In genomic region chr17:50110591-50111349, GRCh38 we compare ENCODE assay signal across 11 cellular contexts. TPM values are rescaled to one million over a fixed set of nuclear protein-coding genes. Genes with fewer than 3 reads are reported as not detected.
DNase-seq lines count a peak whose midpoint lies in the region; ATAC-seq and TF ChIP-seq lines count a peak whose summit lies in the region.
"Had no signal": no experiment of that assay in that cellular context is flagged by ENCODE, and none has a peak within 500 bp of the region (broad histone marks: within the 10 kb centered on the region; RNA-seq: fewer than 3 reads in every experiment).

No MANE protein-coding gene starts in this region.

- H4K91ac ChIP-seq in neuronal stem cell (ENCODE audit: low read depth, low read length, poor library complexity) = no peak overlapping the region

- H3K4me1 ChIP-seq in adrenal gland (replicated peaks in 1 of 2) = peaks cover 26 to 48% of the 10 kb centered on the region in 2 donors
- H3K4me1 ChIP-seq in heart left ventricle = peaks cover 6 to 65% (median 32%) of the 10 kb centered on the region in 12 donors
- peaks cover 18 to 21% of the 10 kb centered on the region in 2 donors for H3K4me1 ChIP-seq in neuronal stem cell (ENCODE audit: control insufficient read depth in 2 of 2, insufficient read depth in 1 of 2, low read depth in 1 of 2, low read length in 2 of 2)
- peaks cover 5% of the 10 kb centered on the region for H3K4me1 ChIP-seq in upper lobe of right lung

- peak overlapping the region; percentile 34 for H2AK5ac ChIP-seq in neuronal stem cell (ENCODE audit: low read depth, low read length)

- H3K36me3 ChIP-seq in adrenal gland (replicated peaks in 1 of 2) = peaks cover 0 to 36% of the 10 kb centered on the region in 2 donors
- peaks cover 0 to 51% (median 42%) of the 10 kb centered on the region in 9 donors for H3K36me3 ChIP-seq in heart left ventricle
- peaks cover 18 to 47% of the 10 kb centered on the region in 2 donors for H3K36me3 ChIP-seq in neuronal stem cell (replicated peaks in 1 of 2; ENCODE audit: control insufficient read depth in 2 of 2, insufficient read depth in 2 of 2, low read length in 2 of 2)
- H3K36me3 ChIP-seq in upper lobe of right lung = peaks cover 15% of the 10 kb centered on the region

- TF ChIP-seq POLR2A in adrenal gland (IDR thresholded peaks at IDR 0.05) = peak in 1 of 2 donors; percentile 86
- peak in 1 of 2 donors; percentile 53 for TF ChIP-seq POLR2A in heart left ventricle (IDR thresholded peaks at IDR 0.05)

- no peak overlapping the region for H3K4me3 ChIP-seq in adrenal gland
- H3K4me3 ChIP-seq in heart left ventricle = no peak overlapping the region
- no peak overlapping the region for H3K4me3 ChIP-seq in neuronal stem cell (ENCODE audit: low read length in 2 of 2)
- H3K4me3 ChIP-seq in upper lobe of right lung = no peak overlapping the region

- H3K27ac ChIP-seq in adrenal gland (peak overlapping the region; percentile 91 to 98 (median 97)), heart left ventricle (peak overlapping the region; percentile 85 to 99 (median 95)), neuronal stem cell (replicated peaks; ENCODE audit: low read length) (peak overlapping the region; percentile 18), upper lobe of right lung (peak overlapping the region; percentile 71)

- peaks cover 9% of the 10 kb centered on the region for H3K4me1 Mint-ChIP-seq in activated T-helper 1 cell treated with anti-CD3 and anti-CD28 coated beads, Interleukin-12 subunit alpha, Interleukin-12 subunit beta, Interleukin-2, Interleukin-4 antibody, amounts not matched to agents 30 ng/mL and 10 ng/mL and 1 ng/mL, durations not matched to agents 14 hours and 24 hours and 36 hours (ENCODE audit: low read depth)

- TF ChIP-seq CTCF in adrenal gland (IDR thresholded peaks at IDR 0.05) (no peak), heart left ventricle (IDR thresholded peaks at IDR 0.05) (no peak), upper lobe of right lung (IDR thresholded peaks at IDR 0.05) (no peak)

- no peaks in the 10 kb centered on the region for H3K9me3 ChIP-seq in adrenal gland (replicated peaks in 1 of 3)
- no peaks in the 10 kb centered on the region for H3K9me3 ChIP-seq in heart left ventricle
- no peaks in the 10 kb centered on the region for H3K9me3 ChIP-seq in neuronal stem cell (replicated peaks in 1 of 2; ENCODE audit: control insufficient read depth in 2 of 2, insufficient read depth in 1 of 2, low read depth in 1 of 2, low read length in 2 of 2)
- no peaks in the 10 kb centered on the region for H3K9me3 ChIP-seq in upper lobe of right lung

- no peaks in the 10 kb centered on the region for H3K9me3 Mint-ChIP-seq in activated T-helper 1 cell treated with anti-CD3 and anti-CD28 coated beads, Interleukin-12 subunit alpha, Interleukin-12 subunit beta, Interleukin-2, Interleukin-4 antibody, amounts not matched to agents 30 ng/mL and 10 ng/mL and 1 ng/mL, durations not matched to agents 14 hours and 24 hours and 36 hours
- H3K9me3 Mint-ChIP-seq: CD4-positive, alpha-beta memory T cell; nephron had no signal

- peak overlapping the region; percentile 95 for H2BK12ac ChIP-seq in neuronal stem cell (ENCODE audit: low read length)

- no peak overlapping the region for H3K4me3 Mint-ChIP-seq in activated T-helper 1 cell treated with anti-CD3 and anti-CD28 coated beads, Interleukin-12 subunit alpha, Interleukin-12 subunit beta, Interleukin-2, Interleukin-4 antibody, amounts not matched to agents 30 ng/mL and 10 ng/mL and 1 ng/mL, durations not matched to agents 14 hours and 24 hours and 36 hours
- H3K4me3 Mint-ChIP-seq: CD4-positive, alpha-beta memory T cell; nephron had no signal

- no peak overlapping the region for H3K27ac Mint-ChIP-seq in activated T-helper 1 cell treated with anti-CD3 and anti-CD28 coated beads, Interleukin-12 subunit alpha, Interleukin-12 subunit beta, Interleukin-2, Interleukin-4 antibody, amounts not matched to agents 30 ng/mL and 10 ng/mL and 1 ng/mL, durations not matched to agents 14 hours and 24 hours and 36 hours
- H3K27ac Mint-ChIP-seq: CD4-positive, alpha-beta memory T cell; nephron had no signal

- no peak overlapping the region for H3K4ac ChIP-seq in neuronal stem cell (ENCODE audit: low read length)

- H3K79me1 ChIP-seq in neuronal stem cell (ENCODE audit: low read depth, low read length) = peaks cover 2% of the 10 kb centered on the region

- peak overlapping the region; percentile 54 for H3K9ac ChIP-seq in neuronal stem cell (ENCODE audit: low read depth, low read length, poor library complexity)

- no peak overlapping the region for H2BK15ac ChIP-seq in neuronal stem cell (ENCODE audit: low read length)

- WGBS in adrenal gland, 4 donors = 35 to 47% (median 41%) methylated on average over 7 to 19 of the region's 19 CpGs
- WGBS in heart left ventricle, 4 donors = 47 to 65% (median 61%) methylated on average over 19 of the region's 19 CpGs
- WGBS in neuronal stem cell (ENCODE audit: extremely low coverage in 2 of 2, insufficient read length in 2 of 2, insufficient replicate concordance in 1 of 2), 2 donors = no CpG with 5 or more reads among the region's 19 CpGs

- peaks cover 13% of the 10 kb centered on the region for H3K27me3 Mint-ChIP-seq in activated T-helper 1 cell treated with anti-CD3 and anti-CD28 coated beads, Interleukin-12 subunit alpha, Interleukin-12 subunit beta, Interleukin-2, Interleukin-4 antibody, amounts not matched to agents 30 ng/mL and 10 ng/mL and 1 ng/mL, durations not matched to agents 14 hours and 24 hours and 36 hours (ENCODE audit: insufficient read depth)

- peaks cover 4% of the 10 kb centered on the region for H3K36me3 Mint-ChIP-seq in activated T-helper 1 cell treated with anti-CD3 and anti-CD28 coated beads, Interleukin-12 subunit alpha, Interleukin-12 subunit beta, Interleukin-2, Interleukin-4 antibody, amounts not matched to agents 30 ng/mL and 10 ng/mL and 1 ng/mL, durations not matched to agents 14 hours and 24 hours and 36 hours (ENCODE audit: low read depth)

- no peak overlapping the region for H3K4me2 ChIP-seq in neuronal stem cell (ENCODE audit: insufficient read depth, low read length, poor library complexity, severe bottlenecking)

- H2BK120ac ChIP-seq in neuronal stem cell (ENCODE audit: low read depth, low read length) = no peak overlapping the region

- peak overlapping the region; percentile 76 for H2BK5ac ChIP-seq in neuronal stem cell (ENCODE audit: low read length)

- DNase-seq in adrenal gland = peak; percentile 87 to 96 (median 95)
- DNase-seq in heart left ventricle = peak; percentile 61 to 92 (median 84)
- no peak for DNase-seq in neuronal stem cell (ENCODE audit: low spot score)
- no peak for DNase-seq in upper lobe of right lung
- DNase-seq in activated T-helper 1 cell treated with anti-CD3 and anti-CD28 coated beads, Interleukin-12 subunit alpha, Interleukin-12 subunit beta, Interleukin-2, Interleukin-4 antibody, amounts not matched to agents 30 ng/mL and 10 ng/mL and 1 ng/mL, durations not matched to agents 14 hours and 24 hours and 36 hours (ENCODE audit: low spot score) = no peak
- no peak for DNase-seq in stimulated activated naive CD4-positive, alpha-beta T cell treated with Interleukin-2 at 50 U/mL for 16 hours (lab: John Stamatoyannopoulos, UW)
- DNase-seq: activated naive CD4-positive, alpha-beta T cell treated with Interleukin-2 at 50 U/mL for 16 hours; CD4-positive, alpha-beta memory T cell; SW 1271 had no signal

- H4K8ac ChIP-seq in neuronal stem cell (ENCODE audit: low read depth, low read length) = no peak overlapping the region

- H3K18ac ChIP-seq in neuronal stem cell (ENCODE audit: low read length) = peak overlapping the region; percentile 78

- peak overlapping the region; percentile 22 for H3K23ac ChIP-seq in neuronal stem cell (ENCODE audit: low read depth, low read length, poor library complexity)

- intact Hi-C loops in adrenal gland (cut with DNase I) = no loop called here
- intact Hi-C loops in heart left ventricle (cut with DNase I) = loop anchor here in 4 of 10 donors (1.0 to 10.0 kb wide), 5 partner anchors 15 to 67 kb away; partner anchors contain the start of genes SGCA (in 2 of the 4) and PDK2 (in 1 of the 4)
- intact Hi-C loops in upper lobe of right lung (cut with DNase I) = loop anchor here (10.0 kb wide), 1 partner anchor 54 kb away; the partner anchor contains the start of gene SGCA
- intact Hi-C loops in activated T-helper 1 cell treated with anti-CD3 and anti-CD28 coated beads, Interleukin-12 subunit alpha, Interleukin-12 subunit beta, Interleukin-2, Interleukin-4 antibody, amounts not matched to agents 30 ng/mL and 10 ng/mL and 1 ng/mL, durations not matched to agents 14 hours and 24 hours and 36 hours (cut with micrococcal nuclease) = no loop called here

- ATAC-seq in heart left ventricle (peak; percentile 49 to 71 (median 68)), upper lobe of right lung (no peak), HG03095 (IDR thresholded peaks at IDR 0.05; ENCODE audit: unreplicated experiment) (no peak)

- H3K27me3 ChIP-seq in adrenal gland (no peaks in the 10 kb centered on the region), heart left ventricle (peaks cover 0 to 5% (median 0%) of the 10 kb centered on the region in 9 donors), neuronal stem cell (ENCODE audit: control insufficient read depth in 3 of 3, insufficient read depth in 3 of 3, low read depth in 1 of 3, low read length in 3 of 3) (no peaks in the 10 kb centered on the region), upper lobe of right lung (peaks cover 3% of the 10 kb centered on the region)

- H3K14ac ChIP-seq in neuronal stem cell (ENCODE audit: low read length) = no peak overlapping the region

- no peak overlapping the region for H2AFZ ChIP-seq in neuronal stem cell (ENCODE audit: low read length)

RNA-seq across cellular contexts. Expression of gene PDK2, which starts 15.6 kb away (rescaled TPM):
- total RNA-seq in adrenal gland = 100 to 1,000 TPM in 7 of 8 donors, 10 to 100 TPM in 1; 98.9 to 225 (median 137) TPM
- 100 to 1,000 TPM in 1 of 3 donors, 10 to 100 TPM in 2; 48.5 to 110 (median 59.7) TPM for polyA plus RNA-seq in adrenal gland
- total RNA-seq in heart left ventricle = 100 to 1,000 TPM; 142 to 490 (median 200) TPM
- polyA plus RNA-seq in heart left ventricle = 100 to 1,000 TPM; 125 to 173 TPM
- 40.5 TPM for polyA plus RNA-seq in neuronal stem cell (2013, experiment 1 of 2)
- 39.2 TPM for polyA plus RNA-seq in neuronal stem cell (2013, experiment 2 of 2)
- total RNA-seq in upper lobe of right lung = 30.2 TPM
- 13.7 and 16.9 TPM in 2 replicates for total RNA-seq in activated T-helper 1 cell treated with anti-CD3 and anti-CD28 coated beads, Interleukin-12 subunit alpha, Interleukin-12 subunit beta, Interleukin-2, Interleukin-4 antibody, amounts not matched to agents 30 ng/mL and 10 ng/mL and 1 ng/mL, durations not matched to agents 14 hours and 24 hours and 36 hours

RNA-seq across cellular contexts. Expression of gene SAMD14, which starts 19.2 kb away (rescaled TPM):
- total RNA-seq in adrenal gland (10 to 100 TPM in 1 of 8 donors, 1 to 10 TPM in 7; 1.3 to 12.6 (median 4.0) TPM), heart left ventricle (1 to 10 TPM in 7 of 9 donors, under 1 TPM in 2; 0.44 to 3.9 (median 1.2) TPM), upper lobe of right lung (21.5 TPM)
- polyA plus RNA-seq in adrenal gland (10 to 100 TPM in 1 of 3 donors, 1 to 10 TPM in 2; 1.1 to 11.0 (median 3.0) TPM), heart left ventricle (1 to 10 TPM in 1 of 2 donors, under 1 TPM in 1; 0.72 to 2.8 TPM)
- 31.6 TPM for polyA plus RNA-seq in neuronal stem cell (2013, experiment 1 of 2)
- 33.4 TPM for polyA plus RNA-seq in neuronal stem cell (2013, experiment 2 of 2)
- total RNA-seq in activated T-helper 1 cell treated with anti-CD3 and anti-CD28 coated beads, Interleukin-12 subunit alpha, Interleukin-12 subunit beta, Interleukin-2, Interleukin-4 antibody, amounts not matched to agents 30 ng/mL and 10 ng/mL and 1 ng/mL, durations not matched to agents 14 hours and 24 hours and 36 hours = 1.6 and 3.6 TPM in 2 replicates

RNA-seq across cellular contexts. Expression of gene PPP1R9B, which starts 39.7 kb away (rescaled TPM):
- total RNA-seq in adrenal gland (10 to 100 TPM; 43.9 to 87.0 (median 62.0) TPM), heart left ventricle (10 to 100 TPM; 17.0 to 55.9 (median 31.3) TPM), upper lobe of right lung (103 TPM)
- polyA plus RNA-seq in adrenal gland (100 to 1,000 TPM in 1 of 3 donors, 10 to 100 TPM in 2; 21.8 to 128 (median 27.2) TPM), heart left ventricle (10 to 100 TPM; 30.4 to 33.4 TPM)
- polyA plus RNA-seq in neuronal stem cell (2013, experiment 1 of 2) = 19.8 TPM
- 19.4 TPM for polyA plus RNA-seq in neuronal stem cell (2013, experiment 2 of 2)
- 97.1 and 101 TPM in 2 replicates for total RNA-seq in activated T-helper 1 cell treated with anti-CD3 and anti-CD28 coated beads, Interleukin-12 subunit alpha, Interleukin-12 subunit beta, Interleukin-2, Interleukin-4 antibody, amounts not matched to agents 30 ng/mL and 10 ng/mL and 1 ng/mL, durations not matched to agents 14 hours and 24 hours and 36 hours

RNA-seq across cellular contexts. Expression of gene ITGA3, which starts 54.9 kb away (rescaled TPM):
- total RNA-seq in adrenal gland = 100 to 1,000 TPM in 7 of 8 donors, 10 to 100 TPM in 1; 31.4 to 206 (median 134) TPM
- 100 to 1,000 TPM in 2 of 3 donors, 10 to 100 TPM in 1; 20.9 to 164 (median 116) TPM for polyA plus RNA-seq in adrenal gland
- total RNA-seq in heart left ventricle = 10 to 100 TPM; 18.4 to 71.2 (median 23.6) TPM
- 10 to 100 TPM; 16.8 to 72.9 TPM for polyA plus RNA-seq in heart left ventricle
- polyA plus RNA-seq in neuronal stem cell (2013, experiment 1 of 2) = 8.3 TPM
- 6.8 TPM for polyA plus RNA-seq in neuronal stem cell (2013, experiment 2 of 2)
- 212 TPM for total RNA-seq in upper lobe of right lung
- total RNA-seq in activated T-helper 1 cell treated with anti-CD3 and anti-CD28 coated beads, Interleukin-12 subunit alpha, Interleukin-12 subunit beta, Interleukin-2, Interleukin-4 antibody, amounts not matched to agents 30 ng/mL and 10 ng/mL and 1 ng/mL, durations not matched to agents 14 hours and 24 hours and 36 hours = 18.0 and 20.6 TPM in 2 replicates

RNA-seq across cellular contexts. Expression of gene SGCA, which starts 55.0 kb away (rescaled TPM):
- total RNA-seq in adrenal gland (1 to 10 TPM in 3 of 8 donors, under 1 TPM in 2, not detected in 3; 0.28 to 3.0 (median 1.2) TPM), heart left ventricle (100 to 1,000 TPM; 110 to 224 (median 151) TPM), upper lobe of right lung (27.8 TPM)
- polyA plus RNA-seq in adrenal gland (1 to 10 TPM in 2 of 3 donors, not detected in 1; 5.2 to 5.5 TPM), heart left ventricle (100 to 1,000 TPM in 1 of 2 donors, 10 to 100 TPM in 1; 96.5 to 225 TPM)
- polyA plus RNA-seq in neuronal stem cell (2013, experiment 1 of 2) = 0.57 TPM
- 0.35 TPM for polyA plus RNA-seq in neuronal stem cell (2013, experiment 2 of 2)
- 0.32 and 0.49 TPM in 2 replicates for total RNA-seq in activated T-helper 1 cell treated with anti-CD3 and anti-CD28 coated beads, Interleukin-12 subunit alpha, Interleukin-12 subunit beta, Interleukin-2, Interleukin-4 antibody, amounts not matched to agents 30 ng/mL and 10 ng/mL and 1 ng/mL, durations not matched to agents 14 hours and 24 hours and 36 hours
- total RNA-seq: CD4-positive, alpha-beta memory T cell had no signal
- polyA plus RNA-seq: CD4-positive, alpha-beta memory T cell had no signal

Comparison
In these comparisons a context has a peak if more than half of its experiments do, and no peak if none do; other contexts are left out.
1. DNase-seq: peak in adrenal gland (7 of 7) and heart left ventricle (5 of 5); none in neuronal stem cell (single experiment), upper lobe of right lung (single experiment), activated T-helper 1 cell treated with anti-CD3 and anti-CD28 coated beads, Interleukin-12 subunit alpha, Interleukin-12 subunit beta, Interleukin-2, Interleukin-4 antibody, amounts not matched to agents 30 ng/mL and 10 ng/mL and 1 ng/mL, durations not matched to agents 14 hours and 24 hours and 36 hours (single experiment) and stimulated activated naive CD4-positive, alpha-beta T cell treated with Interleukin-2 at 50 U/mL for 16 hours (single experiment).
2. H3K27ac ChIP-seq: peak in every context shown above with its lines; median percentile 97 in adrenal gland; 95 in heart left ventricle; 71 in upper lobe of right lung; 18 in neuronal stem cell.
3. ATAC-seq: peak in heart left ventricle (4 of 4); none in upper lobe of right lung (single experiment) and HG03095 (single experiment).